ENCODE assay signal across 1 cellular context in the genomic region with DNA sequence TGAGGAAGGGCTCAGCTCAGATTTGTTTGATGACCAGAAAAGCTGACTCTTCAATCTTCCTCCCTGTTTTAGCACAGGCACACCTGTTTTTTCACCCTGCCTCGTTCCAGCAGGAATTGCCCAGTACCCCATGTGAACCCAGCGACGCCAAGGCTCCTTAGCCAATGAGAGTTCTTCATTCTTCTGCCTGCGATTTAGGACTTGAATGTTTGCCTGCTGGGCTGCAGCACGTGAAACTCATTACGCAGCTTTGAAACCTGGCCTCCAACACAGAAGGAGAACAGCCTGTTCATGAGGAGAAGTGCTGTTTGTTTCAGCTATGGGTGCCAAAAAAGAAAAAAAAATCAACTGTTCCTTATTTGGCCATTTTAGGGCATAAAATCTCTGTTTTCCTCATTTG.
TF ChIP-seq lines count a peak whose summit lies in the region.

No MANE protein-coding gene starts in this region.

TF ChIP-seq in GM23338, 12 proteins besides CTCF, POLR2A, EP300 and RAD21 (continued from another document):
- TF ChIP-seq, protein P1, sequence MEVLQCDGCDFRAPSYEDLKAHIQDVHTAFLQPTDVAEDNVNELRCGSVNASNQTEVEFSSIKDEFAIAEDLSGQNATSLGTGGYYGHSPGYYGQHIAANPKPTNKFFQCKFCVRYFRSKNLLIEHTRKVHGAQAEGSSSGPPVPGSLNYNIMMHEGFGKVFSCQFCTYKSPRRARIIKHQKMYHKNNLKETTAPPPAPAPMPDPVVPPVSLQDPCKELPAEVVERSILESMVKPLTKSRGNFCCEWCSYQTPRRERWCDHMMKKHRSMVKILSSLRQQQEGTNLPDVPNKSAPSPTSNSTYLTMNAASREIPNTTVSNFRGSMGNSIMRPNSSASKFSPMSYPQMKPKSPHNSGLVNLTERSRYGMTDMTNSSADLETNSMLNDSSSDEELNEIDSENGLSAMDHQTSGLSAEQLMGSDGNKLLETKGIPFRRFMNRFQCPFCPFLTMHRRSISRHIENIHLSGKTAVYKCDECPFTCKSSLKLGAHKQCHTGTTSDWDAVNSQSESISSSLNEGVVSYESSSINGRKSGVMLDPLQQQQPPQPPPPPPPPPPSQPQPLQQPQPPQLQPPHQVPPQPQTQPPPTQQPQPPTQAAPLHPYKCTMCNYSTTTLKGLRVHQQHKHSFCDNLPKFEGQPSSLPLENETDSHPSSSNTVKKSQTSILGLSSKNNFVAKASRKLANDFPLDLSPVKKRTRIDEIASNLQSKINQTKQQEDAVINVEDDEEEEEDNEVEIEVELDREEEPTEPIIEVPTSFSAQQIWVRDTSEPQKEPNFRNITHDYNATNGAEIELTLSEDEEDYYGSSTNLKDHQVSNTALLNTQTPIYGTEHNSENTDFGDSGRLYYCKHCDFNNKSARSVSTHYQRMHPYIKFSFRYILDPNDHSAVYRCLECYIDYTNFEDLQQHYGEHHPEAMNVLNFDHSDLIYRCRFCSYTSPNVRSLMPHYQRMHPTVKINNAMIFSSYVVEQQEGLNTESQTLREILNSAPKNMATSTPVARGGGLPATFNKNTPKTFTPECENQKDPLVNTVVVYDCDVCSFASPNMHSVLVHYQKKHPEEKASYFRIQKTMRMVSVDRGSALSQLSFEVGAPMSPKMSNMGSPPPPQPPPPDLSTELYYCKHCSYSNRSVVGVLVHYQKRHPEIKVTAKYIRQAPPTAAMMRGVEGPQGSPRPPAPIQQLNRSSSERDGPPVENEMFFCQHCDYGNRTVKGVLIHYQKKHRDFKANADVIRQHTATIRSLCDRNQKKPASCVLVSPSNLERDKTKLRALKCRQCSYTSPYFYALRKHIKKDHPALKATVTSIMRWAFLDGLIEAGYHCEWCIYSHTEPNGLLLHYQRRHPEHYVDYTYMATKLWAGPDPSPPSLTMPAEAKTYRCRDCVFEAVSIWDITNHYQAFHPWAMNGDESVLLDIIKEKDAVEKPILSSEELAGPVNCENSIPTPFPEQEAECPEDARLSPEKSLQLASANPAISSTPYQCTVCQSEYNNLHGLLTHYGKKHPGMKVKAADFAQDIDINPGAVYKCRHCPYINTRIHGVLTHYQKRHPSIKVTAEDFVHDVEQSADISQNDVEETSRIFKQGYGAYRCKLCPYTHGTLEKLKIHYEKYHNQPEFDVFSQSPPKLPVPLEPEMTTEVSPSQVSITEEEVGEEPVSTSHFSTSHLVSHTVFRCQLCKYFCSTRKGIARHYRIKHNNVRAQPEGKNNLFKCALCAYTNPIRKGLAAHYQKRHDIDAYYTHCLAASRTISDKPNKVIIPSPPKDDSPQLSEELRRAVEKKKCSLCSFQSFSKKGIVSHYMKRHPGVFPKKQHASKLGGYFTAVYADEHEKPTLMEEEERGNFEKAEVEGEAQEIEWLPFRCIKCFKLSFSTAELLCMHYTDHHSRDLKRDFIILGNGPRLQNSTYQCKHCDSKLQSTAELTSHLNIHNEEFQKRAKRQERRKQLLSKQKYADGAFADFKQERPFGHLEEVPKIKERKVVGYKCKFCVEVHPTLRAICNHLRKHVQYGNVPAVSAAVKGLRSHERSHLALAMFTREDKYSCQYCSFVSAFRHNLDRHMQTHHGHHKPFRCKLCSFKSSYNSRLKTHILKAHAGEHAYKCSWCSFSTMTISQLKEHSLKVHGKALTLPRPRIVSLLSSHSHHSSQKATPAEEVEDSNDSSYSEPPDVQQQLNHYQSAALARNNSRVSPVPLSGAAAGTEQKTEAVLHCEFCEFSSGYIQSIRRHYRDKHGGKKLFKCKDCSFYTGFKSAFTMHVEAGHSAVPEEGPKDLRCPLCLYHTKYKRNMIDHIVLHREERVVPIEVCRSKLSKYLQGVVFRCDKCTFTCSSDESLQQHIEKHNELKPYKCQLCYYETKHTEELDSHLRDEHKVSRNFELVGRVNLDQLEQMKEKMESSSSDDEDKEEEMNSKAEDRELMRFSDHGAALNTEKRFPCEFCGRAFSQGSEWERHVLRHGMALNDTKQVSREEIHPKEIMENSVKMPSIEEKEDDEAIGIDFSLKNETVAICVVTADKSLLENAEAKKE (CRISPR knock-in tag; IDR thresholded peaks at IDR 0.05), result no peak
- no peak for TF ChIP-seq NANOG (IDR thresholded peaks at IDR 0.05; ENCODE audit: borderline replicate concordance)
